In genomic region chr1:5644281-5645134, GRCh38 we compare ENCODE assay signal across 28 cellular contexts.
"Had no signal": no experiment of that assay in that cellular context is flagged by ENCODE, and none has a peak within 500 bp of the region (broad histone marks: within the 10 kb centered on the region; RNA-seq: fewer than 3 reads in every experiment).

No MANE protein-coding gene starts in this region.

- ATAC-seq: activated CD8-positive, alpha-beta T cell treated with anti-CD3 and anti-CD28 coated beads, Interleukin-2, amount 10 ng/mL, durations not matched to agents 7 days and 5 days; activated T-helper 17 cell treated with anti-CD3 and anti-CD28 coated beads, Interleukin-2, amount 50 U/mL, for 72 hours; left lung; lower lobe of right lung; mucosa of descending colon; right cardiac atrium; WTC11 had no signal

- H3K4me1 Mint-ChIP-seq: activated CD4-positive, alpha-beta T cell treated with anti-CD3 and anti-CD28 coated beads, Interleukin-2, amount 10 ng/mL, durations not matched to agents 7 days and 5 days; activated T-helper 17 cell treated with anti-CD3 and anti-CD28 coated beads, Interleukin-2, amount 50 U/mL, for 72 hours; WTC11 had no signal

- H3K27ac Mint-ChIP-seq: activated CD4-positive, alpha-beta T cell treated with anti-CD3 and anti-CD28 coated beads, Interleukin-2, amount 10 ng/mL, durations not matched to agents 7 days and 5 days; activated CD8-positive, alpha-beta T cell treated with anti-CD3 and anti-CD28 coated beads, Interleukin-2, amount 10 ng/mL, durations not matched to agents 7 days and 5 days; activated T-cell treated with anti-CD3 and anti-CD28 coated beads, Interleukin-2, amount 50 U/mL, for 24 hours; activated T-helper 17 cell treated with anti-CD3 and anti-CD28 coated beads, Interleukin-2, amount 50 U/mL, for 72 hours; dendritic cell treated with granulocyte-macrophage colony-stimulating factor and Interleukin-4, amounts not matched to agents 40 ng/mL and 50 ng/mL, for 4 days; WTC11 had no signal

- H3K36me3 ChIP-seq: breast epithelium, esophagus squamous epithelium, left lung, lower lobe of right lung, spleen, transverse colon had no signal

- H3K27ac ChIP-seq: breast epithelium, epithelial cell of prostate, esophagus squamous epithelium, left lung, lower lobe of right lung, spleen, testis, transverse colon had no signal

- H3K9me3 ChIP-seq: breast epithelium, esophagus squamous epithelium, left lung, lower lobe of right lung, mucosa of descending colon, testis, transverse colon had no signal

- H3K4me3 Mint-ChIP-seq: activated CD4-positive, alpha-beta T cell treated with anti-CD3 and anti-CD28 coated beads, Interleukin-2, amount 10 ng/mL, durations not matched to agents 7 days and 5 days; activated CD8-positive, alpha-beta T cell treated with anti-CD3 and anti-CD28 coated beads, Interleukin-2, amount 10 ng/mL, durations not matched to agents 7 days and 5 days; activated T-cell treated with anti-CD3 and anti-CD28 coated beads, Interleukin-2, amount 50 U/mL, for 24 hours; activated T-helper 17 cell treated with anti-CD3 and anti-CD28 coated beads, Interleukin-2, amount 50 U/mL, for 72 hours; dendritic cell treated with granulocyte-macrophage colony-stimulating factor and Interleukin-4, amounts not matched to agents 40 ng/mL and 50 ng/mL, for 4 days; WTC11 had no signal

- DNase-seq: activated CD4-positive, alpha-beta T cell treated with anti-CD3 and anti-CD28 coated beads for 1 hour; activated CD4-positive, alpha-beta T cell treated with anti-CD3 and anti-CD28 coated beads, Interleukin-2, amount 10 ng/mL, durations not matched to agents 7 days and 5 days; activated CD8-positive, alpha-beta T cell treated with anti-CD3 and anti-CD28 coated beads, Interleukin-2, amount 10 ng/mL, durations not matched to agents 7 days and 5 days; activated gamma-delta T cell treated with Interleukin-2 at 50 U/mL for 16 hours; activated naive CD4-positive, alpha-beta T cell treated with anti-CD3 and anti-CD28 coated beads, Interleukin-2, amount 50 U/mL, for 16 hours; activated T-cell treated with anti-CD3 and anti-CD28 coated beads, Interleukin-2, amount 50 U/mL, for 24 hours; central memory CD4-positive, alpha-beta T cell; effector CD4-positive, alpha-beta T cell; esophagus squamous epithelium; foreskin melanocyte; kidney glomerular epithelial cell; lower lobe of right lung; mesendoderm; mucosa of descending colon; occipital lobe; right cardiac atrium; spleen; stimulated activated CD4-positive, alpha-beta T cell treated with anti-CD3 and anti-CD28 coated beads, Interleukin-2, amount 100 ng/mL, for 48 hours; stimulated activated naive CD4-positive, alpha-beta T cell treated with Interleukin-2 at 50 U/mL for 16 hours; T-helper 2 cell; testis; transverse colon had no signal

- H3K27me3 ChIP-seq: testis had no signal

- H3K9me3 Mint-ChIP-seq: activated CD4-positive, alpha-beta T cell treated with anti-CD3 and anti-CD28 coated beads, Interleukin-2, amount 10 ng/mL, durations not matched to agents 7 days and 5 days; activated T-cell treated with anti-CD3 and anti-CD28 coated beads, Interleukin-2, amount 50 U/mL, for 24 hours had no signal

- H3K4me1 ChIP-seq: breast epithelium, esophagus squamous epithelium, left lung, lower lobe of right lung, spleen, transverse colon had no signal

- H3K4me3 ChIP-seq: breast epithelium, esophagus squamous epithelium, left lung, lower lobe of right lung, mucosa of descending colon, spleen, testis, transverse colon had no signal
